Comparison of ENCODE assay signal across 12 cellular contexts in the genomic region with DNA sequence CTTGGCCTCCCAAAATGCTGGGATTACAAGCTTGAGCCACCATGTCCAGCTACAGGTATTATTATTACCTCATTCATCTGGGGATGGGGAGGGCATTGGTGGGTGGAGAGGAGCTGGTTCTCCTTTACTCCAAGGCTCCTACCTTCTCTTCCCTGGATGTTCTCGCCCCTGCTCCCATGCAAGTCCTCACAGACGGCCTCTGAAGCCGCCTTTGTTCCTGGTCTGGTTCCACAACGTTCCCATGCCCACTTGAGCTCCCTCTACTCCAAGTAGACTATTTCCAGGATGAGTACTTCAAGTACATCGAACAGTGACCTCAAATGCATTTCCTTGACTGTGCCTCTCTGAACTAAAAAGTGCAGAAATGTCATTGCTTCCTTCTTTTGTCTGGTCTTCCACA.
"Had no signal": no experiment of that assay in that cellular context is flagged by ENCODE, and none has a peak within 500 bp of the region (broad histone marks: within the 10 kb centered on the region; RNA-seq: fewer than 3 reads in every experiment).

No MANE protein-coding gene starts in this region.

- H3K36me3 ChIP-seq: colonic mucosa had no signal

- H3K4me3 ChIP-seq: colonic mucosa, thyroid gland had no signal

- ATAC-seq: stimulated activated memory B cell treated with anti-CD40 and anti-IgM and Interleukin-4, amounts not matched to agents 10 μg/mL and 1 μg/mL and 100 μg/mL, for 72 hours; WTC11 had no signal

- H3K9ac ChIP-seq: parathyroid adenoma, SK-N-SH had no signal

- H3K79me2 ChIP-seq: parathyroid adenoma had no signal

- H3K27me3 Mint-ChIP-seq: activated naive CD4-positive, alpha-beta T cell treated with anti-CD3 and anti-CD28 coated beads, Interleukin-2, amount 10 ng/mL, durations not matched to agents 7 days and 5 days; stimulated activated memory B cell treated with anti-CD40 and anti-IgM and Interleukin-4, amounts not matched to agents 10 μg/mL and 1 μg/mL and 100 μg/mL, for 72 hours had no signal

- H3K9me3 ChIP-seq: colonic mucosa, SK-N-SH, thyroid gland had no signal

- H3K27me3 ChIP-seq: colonic mucosa, thyroid gland had no signal

- H3K4me2 ChIP-seq: SK-N-SH had no signal

- DNase-seq: activated CD4-positive, alpha-beta T cell treated with anti-CD3 and anti-CD28 coated beads for 48 hours; activated naive CD4-positive, alpha-beta T cell treated with anti-CD3 and anti-CD28 coated beads, Interleukin-2, amount 10 ng/mL, durations not matched to agents 7 days and 5 days; caudate nucleus; colonic mucosa; glutamatergic neuron; kidney glomerular epithelial cell; SK-N-SH; stimulated activated CD4-positive, alpha-beta T cell treated with anti-CD3 and anti-CD28 coated beads, Interleukin-2, amount 100 ng/mL, for 48 hours; thyroid gland had no signal

- H3K27ac Mint-ChIP-seq: activated naive CD4-positive, alpha-beta T cell treated with anti-CD3 and anti-CD28 coated beads, Interleukin-2, amount 10 ng/mL, durations not matched to agents 7 days and 5 days; stimulated activated memory B cell treated with anti-CD40 and anti-IgM and Interleukin-4, amounts not matched to agents 10 μg/mL and 1 μg/mL and 100 μg/mL, for 72 hours; WTC11 had no signal

- H3K9me2 ChIP-seq: SK-N-SH had no signal

- H3K9me3 Mint-ChIP-seq: activated naive CD4-positive, alpha-beta T cell treated with anti-CD3 and anti-CD28 coated beads, Interleukin-2, amount 10 ng/mL, durations not matched to agents 7 days and 5 days; stimulated activated memory B cell treated with anti-CD40 and anti-IgM and Interleukin-4, amounts not matched to agents 10 μg/mL and 1 μg/mL and 100 μg/mL, for 72 hours; WTC11 had no signal

- H3K4me3 Mint-ChIP-seq: activated naive CD4-positive, alpha-beta T cell treated with anti-CD3 and anti-CD28 coated beads, Interleukin-2, amount 10 ng/mL, durations not matched to agents 7 days and 5 days; stimulated activated memory B cell treated with anti-CD40 and anti-IgM and Interleukin-4, amounts not matched to agents 10 μg/mL and 1 μg/mL and 100 μg/mL, for 72 hours; WTC11 had no signal

- H2AFZ ChIP-seq: parathyroid adenoma had no signal

- H3K27ac ChIP-seq: colonic mucosa, parathyroid adenoma, thyroid gland had no signal
